Comparison of ENCODE assay signal across 8 cellular contexts in genomic region chr6:42774821-42775487, GRCh38. TPM values are rescaled to one million over a fixed set of nuclear protein-coding genes. Genes with fewer than 3 reads are reported as not detected.
A peak's percentile ranks its signal among the peaks of the same experiment; 100 is the strongest.
DNase-seq lines count a peak whose midpoint lies in the region; ATAC-seq and TF ChIP-seq lines count a peak whose summit lies in the region.
"Not testable (repeated sequence)": the region's sequence is repeated elsewhere in the genome, so short reads cannot be mapped to it uniquely, and the experiment has no call there.

No MANE protein-coding gene starts in this region.

- not testable (repeated sequence) for H3K9me3 ChIP-seq in OCI-LY7 (ENCODE audit: low read length)

- intact Hi-C loops in OCI-LY7 (cut with micrococcal nuclease; ENCODE audit: unreplicated experiment): not testable (repeated sequence)

- TF ChIP-seq CTCF in OCI-LY7 (conservative IDR thresholded peaks at IDR 0.05; ENCODE audit: low read length): not testable (repeated sequence)

- H3K4me2 ChIP-seq in OCI-LY7 (ENCODE audit: low read length): peak overlapping the region; percentile 70

- not testable (repeated sequence) for H3K9me3 Mint-ChIP-seq in naive B cell; stimulated activated naive CD8-positive, alpha-beta T cell treated with anti-CD3 and anti-CD28 coated beads, Interleukin-15, amount 100 ng/mL, for 72 hours

- peaks cover 48 to 79% (median 68%) of the 10 kb centered on the region in 3 donors for H3K4me1 Mint-ChIP-seq in naive B cell
- H3K4me1 Mint-ChIP-seq in stimulated activated naive CD8-positive, alpha-beta T cell treated with anti-CD3 and anti-CD28 coated beads, Interleukin-15, amount 100 ng/mL, for 72 hours: peaks cover 85% of the 10 kb centered on the region

- BruUV-seq in OCI-LY7 (replicated peaks; lab: Mats Ljungman, UMichigan): not testable (repeated sequence)

- H3K27ac ChIP-seq in OCI-LY7 (ENCODE audit: low read depth, low read length, poor library complexity, severe bottlenecking): peak overlapping the region; percentile 92

- not testable (repeated sequence) for H3K9me2 ChIP-seq in OCI-LY7 (ENCODE audit: insufficient read depth, low read length)

- H3K36me3 Mint-ChIP-seq in naive B cell: not testable (repeated sequence)

- H3K4me3 ChIP-seq in OCI-LY7 (ENCODE audit: low read depth, low read length, poor library complexity, severe bottlenecking): peak overlapping the region; percentile 40

- H2AFZ ChIP-seq in OCI-LY7 (ENCODE audit: low read length): peak overlapping the region; percentile 29; the same call in 1 of the 2 replicates

- not testable (repeated sequence) for H3K36me3 ChIP-seq in OCI-LY7 (ENCODE audit: insufficient read depth, low read length)

- ATAC-seq in GM21515 (IDR thresholded peaks at IDR 0.05; ENCODE audit: unreplicated experiment) (peak; percentile 44), HG03196 (IDR thresholded peaks at IDR 0.05; ENCODE audit: unreplicated experiment) (peak; percentile 36), naive B cell (ENCODE audit: low read depth in 2 of 2) (peak; percentile 55 to 56)
- peak; percentile 64 for ATAC-seq in stimulated activated naive CD8-positive, alpha-beta T cell treated with anti-CD3 and anti-CD28 coated beads, Interleukin-15, amount 100 ng/mL, for 72 hours

- CTCF ChIA-PET in OCI-LY7 (lab: Charles Lee; ENCODE audit: unreplicated experiment): interaction anchor here (1.0 kb wide), 1 partner anchor 32 kb away, joined by 3 read pairs; no protein-coding TSS in a partner anchor

- peak overlapping the region; percentile 74 to 90 (median 85) for H3K4me3 Mint-ChIP-seq in naive B cell
- H3K4me3 Mint-ChIP-seq in stimulated activated naive CD8-positive, alpha-beta T cell treated with anti-CD3 and anti-CD28 coated beads, Interleukin-15, amount 100 ng/mL, for 72 hours: peak overlapping the region; percentile 77 to 82

- peak overlapping the region; percentile 97 to 98 (median 98) for H3K27ac Mint-ChIP-seq in naive B cell
- peak overlapping the region; percentile 96 to 97 for H3K27ac Mint-ChIP-seq in stimulated activated naive CD8-positive, alpha-beta T cell treated with anti-CD3 and anti-CD28 coated beads, Interleukin-15, amount 100 ng/mL, for 72 hours

- H3K79me2 ChIP-seq in OCI-LY7 (ENCODE audit: insufficient read depth, low read depth, low read length): peaks cover 68% of the 10 kb centered on the region; the same call in 1 of the 2 replicates

- DNase-seq in OCI-LY7 (ENCODE audit: low spot score) (peak; percentile 62), naive B cell (peak; percentile 73)
- DNase-seq in activated CD4-positive, alpha-beta T cell treated with anti-CD3 and anti-CD28 coated beads, Interleukin-2, amount 50 U/mL, for 4 hours: peak; percentile 24 to 25
- peak; percentile 70 for DNase-seq in central memory CD4-positive, alpha-beta T cell
- DNase-seq in stimulated activated naive CD8-positive, alpha-beta T cell treated with anti-CD3 and anti-CD28 coated beads, Interleukin-15, amount 100 ng/mL, for 72 hours: peak; percentile 51 to 54

- peak; percentile 23 for TF ChIP-seq POLR2A in GM15510 (IDR thresholded peaks at IDR 0.05; ENCODE audit: borderline replicate concordance, extremely low read depth, insufficient read length)

- H4K20me1 ChIP-seq in OCI-LY7 (ENCODE audit: insufficient read depth, low read length): not testable (repeated sequence)

- not testable (repeated sequence) for H3K27me3 Mint-ChIP-seq in naive B cell; stimulated activated naive CD8-positive, alpha-beta T cell treated with anti-CD3 and anti-CD28 coated beads, Interleukin-15, amount 100 ng/mL, for 72 hours

- peaks cover 95% of the 10 kb centered on the region for H3K4me1 ChIP-seq in OCI-LY7 (ENCODE audit: insufficient read depth, low read length, poor library complexity, severe bottlenecking)

- POLR2A ChIA-PET in OCI-LY7 (lab: Charles Lee): interaction anchor here (1.3 to 27.1 kb wide), 3 partner anchors 11 to 105 kb away, joined by 6 to 494 read pairs (median 7); partner anchors contain the start of genes RPL7L1 and TBCC

RNA-seq across cellular contexts. Expression of gene BICRAL, which starts 6.9 kb away (rescaled TPM):
- total RNA-seq in OCI-LY7 (2014; rRNA removed; shearing (Covaris generic)): 8.0 and 10.3 TPM in 2 replicates
- total RNA-seq in OCI-LY7 (2022): 25.7 and 27.8 TPM in 2 replicates
- polyA plus RNA-seq in naive B cell (ENCODE audit: low read depth in 6 of 6): 1 to 10 TPM; 1.8 to 4.9 (median 4.1) TPM

RNA-seq across cellular contexts. Expression of gene TBCC, which starts 29.1 kb away (rescaled TPM):
- total RNA-seq in OCI-LY7 (2014; rRNA removed; shearing (Covaris generic)): 118 and 136 TPM in 2 replicates
- total RNA-seq in OCI-LY7 (2022): 69.2 and 78.0 TPM in 2 replicates
- polyA plus RNA-seq in naive B cell (ENCODE audit: low read depth in 6 of 6): 100 to 1,000 TPM in 1 of 6 donors, 10 to 100 TPM in 5; 60.5 to 104 (median 71.8) TPM

RNA-seq across cellular contexts. Expression of gene PRPH2, which starts 52.6 kb away (rescaled TPM):
- total RNA-seq in OCI-LY7 (2014; rRNA removed; shearing (Covaris generic)): not detected in 2 replicates
- total RNA-seq in OCI-LY7 (2022): not detected in 2 replicates
- polyA plus RNA-seq in naive B cell (ENCODE audit: low read depth in 6 of 6): under 1 TPM in 4 of 6 donors, not detected in 2; 0.13 to 0.36 (median 0.23) TPM

Comparison
In these comparisons a context has a peak if more than half of its experiments do, and no peak if none do; other contexts are left out.
1. Peak in every context shown above with its lines: DNase-seq, ATAC-seq, H3K4me3 ChIP-seq and H3K27ac ChIP-seq.